16 cellular contexts compared by ENCODE assay signal in the genomic region with DNA sequence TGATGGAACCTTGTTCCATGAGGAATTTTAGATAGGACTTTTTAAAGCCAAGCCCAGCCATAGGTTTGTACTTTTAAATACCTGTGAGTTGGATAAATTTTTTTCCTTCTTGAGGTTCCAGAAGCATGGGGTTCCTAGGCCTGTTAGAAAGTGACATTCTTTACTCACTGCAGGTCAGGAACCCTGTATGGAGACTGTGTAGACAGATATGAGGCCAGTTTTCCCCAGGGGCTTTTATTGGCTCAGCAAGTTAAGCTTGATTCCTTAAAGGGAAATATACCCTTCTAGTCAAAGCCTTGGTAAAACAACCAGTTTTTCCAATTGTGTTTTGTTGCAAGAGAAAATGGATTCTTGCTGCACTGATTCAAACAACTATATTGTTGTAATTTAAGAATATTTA. TPM values are rescaled to one million over a fixed set of nuclear protein-coding genes. Genes with fewer than 3 reads are reported as not detected.
DNase-seq lines count a peak whose midpoint lies in the region; ATAC-seq and TF ChIP-seq lines count a peak whose summit lies in the region.
"Had no signal": no experiment of that assay in that cellular context is flagged by ENCODE, and none has a peak within 500 bp of the region (broad histone marks: within the 10 kb centered on the region; RNA-seq: fewer than 3 reads in every experiment).

No MANE protein-coding gene starts in this region.

- peak overlapping the region; percentile 31 for H3K4me2 ChIP-seq in mesenchymal stem cell (ENCODE audit: low read length, poor library complexity, severe bottlenecking)

- no peak overlapping the region for H2BK5ac ChIP-seq in mesenchymal stem cell (ENCODE audit: low read depth, low read length, poor library complexity, severe bottlenecking)

- H3K27ac ChIP-seq in mesenchymal stem cell (ENCODE audit: low read length, poor library complexity, severe bottlenecking) = peak overlapping the region; percentile 66

- no peak overlapping the region for H3K18ac ChIP-seq in mesenchymal stem cell (ENCODE audit: low read depth in 1 of 2, low read length in 2 of 2)

- no peak overlapping the region for H3K14ac ChIP-seq in mesenchymal stem cell (ENCODE audit: low read length in 2 of 2)

- H3K36me3 Mint-ChIP-seq in type B pancreatic cell = no peaks in the 10 kb centered on the region

- no peak overlapping the region for H2AFZ ChIP-seq in mesenchymal stem cell (ENCODE audit: low read depth, low read length)

- no peak overlapping the region for H2BK120ac ChIP-seq in mesenchymal stem cell (ENCODE audit: low read depth, low read length)

- TF ChIP-seq CTCF in cardiac fibroblast (IDR thresholded peaks at IDR 0.05; ENCODE audit: low read depth, low read length) (no peak), type B pancreatic cell (conservative IDR thresholded peaks at IDR 0.05) (no peak)

- H3K27me3 Mint-ChIP-seq in type B pancreatic cell = no peaks in the 10 kb centered on the region
- H3K27me3 Mint-ChIP-seq: activated T-helper 17 cell treated with anti-CD3 and anti-CD28 coated beads, Interleukin-2, amount 50 U/mL, for 72 hours had no signal

- no peak overlapping the region for H2BK12ac ChIP-seq in mesenchymal stem cell (ENCODE audit: low read length in 2 of 2)

- H4K91ac ChIP-seq in mesenchymal stem cell (ENCODE audit: low read length) = no peak overlapping the region

- H3K9ac ChIP-seq in mesenchymal stem cell (ENCODE audit: low read length) = peak overlapping the region; percentile 77

- ATAC-seq in GM21529 (IDR thresholded peaks at IDR 0.05; ENCODE audit: unreplicated experiment) (no peak), GM21717 (IDR thresholded peaks at IDR 0.05; ENCODE audit: unreplicated experiment) (no peak)
- ATAC-seq: activated T-helper 17 cell treated with anti-CD3 and anti-CD28 coated beads, Interleukin-2, amount 50 U/mL, for 72 hours had no signal

- H3K27ac Mint-ChIP-seq in type B pancreatic cell = peak overlapping the region; percentile 23
- H3K27ac Mint-ChIP-seq: T-helper 1 cell treated with Interleukin-12 subunit alpha and Interleukin-12 subunit beta and Interleukin-4 antibody, amounts not matched to agents 30 μg/mL and 1 μg/mL, for 36 hours had no signal

- no peak overlapping the region for H3K23ac ChIP-seq in mesenchymal stem cell (ENCODE audit: low read length in 2 of 2)

- H3K36me3 ChIP-seq in mesenchymal stem cell (ENCODE audit: control insufficient read depth in 1 of 2, insufficient read depth in 2 of 2, low read depth in 1 of 2, low read length in 2 of 2) = peaks cover 26 to 61% of the 10 kb centered on the region in 2 experiments

- no peaks in the 10 kb centered on the region for H3K27me3 ChIP-seq in mesenchymal stem cell (ENCODE audit: control insufficient read depth in 1 of 2, insufficient read depth in 1 of 2, low read length in 2 of 2)

- peaks cover 10% of the 10 kb centered on the region for H3K4me1 ChIP-seq in mesenchymal stem cell (ENCODE audit: control insufficient read depth, insufficient read depth, low read depth, low read length)

- H3K4me3 ChIP-seq in cardiac fibroblast (replicated peaks in 1 of 2; ENCODE audit: low read depth in 2 of 2, low read length in 2 of 2) = no peak overlapping the region
- H3K4me3 ChIP-seq in mesenchymal stem cell (ENCODE audit: insufficient read depth in 1 of 2, low read depth in 1 of 2, low read length in 2 of 2) = no peak overlapping the region

- DNase-seq in LHCN-M2 (ENCODE audit: low read depth) = peak; percentile 61
- peak; percentile 69 to 79 for DNase-seq in cardiac fibroblast (ENCODE audit: low read depth in 2 of 2)
- DNase-seq in mesenchymal stem cell = peak; percentile 36
- no peak for DNase-seq in type B pancreatic cell (ENCODE audit: extremely low spot score, unreplicated experiment)
- DNase-seq in dermis blood vessel endothelial cell = no peak
- DNase-seq: activated CD4-positive, alpha-beta T cell treated with anti-CD3 and anti-CD28 coated beads, Interleukin-2, amount 50 U/mL, for 1 hour; GOT3; mammary epithelial cell; NCI-H1092; NCI-H2227 treated with DMSO at 0.1 percent for 48 hours; stimulated activated CD4-positive, alpha-beta T cell treated with anti-CD3 and anti-CD28 coated beads, Interleukin-4, amount 100 ng/mL, for 1 hour; stimulated activated naive CD4-positive, alpha-beta T cell had no signal

- H2BK15ac ChIP-seq in mesenchymal stem cell (ENCODE audit: low read depth, poor library complexity, severe bottlenecking) = no peak overlapping the region

- H3K9me3 ChIP-seq in mesenchymal stem cell (ENCODE audit: control insufficient read depth, low read length) = no peaks in the 10 kb centered on the region

- H4K8ac ChIP-seq in mesenchymal stem cell (ENCODE audit: low read length) = no peak overlapping the region

- no peak overlapping the region for H3K4ac ChIP-seq in mesenchymal stem cell (ENCODE audit: low read depth in 1 of 2, low read length in 2 of 2)

- H3K9me3 Mint-ChIP-seq in type B pancreatic cell = no peaks in the 10 kb centered on the region
- H3K9me3 Mint-ChIP-seq: activated T-helper 17 cell treated with anti-CD3 and anti-CD28 coated beads, Interleukin-2, amount 50 U/mL, for 72 hours; T-helper 1 cell treated with Interleukin-12 subunit alpha and Interleukin-12 subunit beta and Interleukin-4 antibody, amounts not matched to agents 30 μg/mL and 1 μg/mL, for 36 hours had no signal

- peaks cover 15% of the 10 kb centered on the region for H3K79me1 ChIP-seq in mesenchymal stem cell (replicated peaks; ENCODE audit: low read length, poor library complexity, severe bottlenecking)

- peak overlapping the region; percentile 95 for H2AK5ac ChIP-seq in mesenchymal stem cell (ENCODE audit: low read length, severe bottlenecking)

- peaks cover 19% of the 10 kb centered on the region for H3K4me1 Mint-ChIP-seq in type B pancreatic cell (ENCODE audit: unreplicated experiment)
- H3K4me1 Mint-ChIP-seq: activated T-helper 17 cell treated with anti-CD3 and anti-CD28 coated beads, Interleukin-2, amount 50 U/mL, for 72 hours had no signal

- H3K4me3 Mint-ChIP-seq in type B pancreatic cell = no peak overlapping the region
- H3K4me3 Mint-ChIP-seq: activated T-helper 17 cell treated with anti-CD3 and anti-CD28 coated beads, Interleukin-2, amount 50 U/mL, for 72 hours; T-helper 1 cell treated with Interleukin-12 subunit alpha and Interleukin-12 subunit beta and Interleukin-4 antibody, amounts not matched to agents 30 μg/mL and 1 μg/mL, for 36 hours had no signal

RNA-seq across cellular contexts. Expression of gene GMCL1, which starts 38.4 kb away (rescaled TPM):
- total RNA-seq in LHCN-M2 (2014; rRNA removed) = 6.7 and 9.1 TPM in 2 replicates
- polyA plus RNA-seq in LHCN-M2 (2012) = 3.7 TPM
- 9.3 TPM for polyA plus RNA-seq in mesenchymal stem cell (2013, experiment 1 of 2)
- polyA plus RNA-seq in mesenchymal stem cell (2013, experiment 2 of 2) = 8.6 TPM
- total RNA-seq in type B pancreatic cell (ENCODE audit: low replicate concordance) = 23.0 and 23.1 TPM in 2 replicates
- total RNA-seq in dermis blood vessel endothelial cell = 12.1 and 13.6 TPM in 2 replicates

RNA-seq across cellular contexts. Expression of gene ANXA4, which starts 49.1 kb away (rescaled TPM):
- total RNA-seq in LHCN-M2 (2014; rRNA removed) (29.0 and 33.6 TPM in 2 replicates), type B pancreatic cell (ENCODE audit: low replicate concordance) (84.5 and 152 TPM in 2 replicates), dermis blood vessel endothelial cell (37.3 and 44.0 TPM in 2 replicates)
- 95.8 TPM for polyA plus RNA-seq in LHCN-M2 (2012)
- 99.3 TPM for polyA plus RNA-seq in mesenchymal stem cell (2013, experiment 1 of 2)
- 95.9 TPM for polyA plus RNA-seq in mesenchymal stem cell (2013, experiment 2 of 2)

Comparison
In these comparisons a context has a peak if more than half of its experiments do, and no peak if none do; other contexts are left out.
1. DNase-seq: peak in LHCN-M2 (single experiment), cardiac fibroblast (2 of 2) and mesenchymal stem cell (single experiment); none in type B pancreatic cell (single experiment) and dermis blood vessel endothelial cell (single experiment).